25 cellular contexts compared by ENCODE assay signal in the genomic region with DNA sequence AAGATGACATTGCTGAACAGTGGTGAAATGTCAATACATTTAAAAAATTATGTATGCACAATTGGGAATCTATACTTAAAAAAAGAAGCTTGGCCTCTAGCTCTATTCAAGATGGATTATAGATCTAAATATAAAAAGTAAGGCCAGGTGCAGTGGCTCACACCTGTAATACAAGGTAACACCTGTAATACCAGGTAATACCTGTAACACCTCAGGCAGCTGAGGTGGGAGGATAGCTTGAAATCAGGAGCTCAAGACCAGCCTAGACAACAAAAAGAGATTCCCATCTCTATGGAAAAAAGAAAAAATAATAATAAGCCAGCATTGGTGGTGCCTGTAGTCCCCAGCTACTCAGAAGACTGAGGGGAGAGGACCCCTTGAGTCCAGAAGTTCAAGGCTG.
"Had no signal": no experiment of that assay in that cellular context is flagged by ENCODE, and none has a peak within 500 bp of the region (broad histone marks: within the 10 kb centered on the region; RNA-seq: fewer than 3 reads in every experiment).

No MANE protein-coding gene starts in this region.

- H3K36me3 ChIP-seq: neural progenitor cell, ovary, right lobe of liver, sigmoid colon, stomach, thoracic aorta, thyroid gland, tibial nerve, upper lobe of right lung, uterus had no signal

- H3K9me3 ChIP-seq: ovary, psoas muscle, right lobe of liver, sigmoid colon, stomach, thoracic aorta, thyroid gland, tibial nerve, upper lobe of right lung, uterus had no signal

- H3K79me2 ChIP-seq: parathyroid adenoma had no signal

- FAIRE-seq: small intestine had no signal

- H3K4me3 ChIP-seq: neural progenitor cell, ovary, psoas muscle, right lobe of liver, sigmoid colon, stomach, thoracic aorta, thyroid gland, tibial nerve, upper lobe of right lung, uterus had no signal

- H2AFZ ChIP-seq: neural progenitor cell, parathyroid adenoma had no signal

- DNase-seq: natural killer cell; occipital lobe; ovary; posterior cingulate gyrus; psoas muscle; right cardiac atrium; right lobe of liver; sigmoid colon; small intestine; stimulated activated CD4-positive, alpha-beta T cell treated with anti-CD3 and anti-CD28 coated beads, Interleukin-15, amount 100 ng/mL, for 24 hours; stimulated activated CD4-positive, alpha-beta T cell treated with anti-CD3 and anti-CD28 coated beads, Interleukin-2, amount 100 ng/mL, for 24 hours; stimulated activated CD4-positive, alpha-beta T cell treated with anti-CD3 and anti-CD28 coated beads, Interleukin-2, amount 100 ng/mL, for 48 hours; stimulated activated CD4-positive, alpha-beta T cell treated with anti-CD3 and anti-CD28 coated beads, Interleukin-4, amount 100 ng/mL, for 24 hours; stimulated activated naive B cell treated with anti-CD40 and anti-IgM and Interleukin-4, amounts not matched to agents 10 μg/mL and 1 μg/mL and 100 μg/mL, for 72 hours; stimulated activated naive CD4-positive, alpha-beta T cell treated with Interleukin-2 at 50 U/mL for 16 hours; stomach; thyroid gland; trophoblast cell; upper lobe of right lung; uterus had no signal

- H3K27me3 ChIP-seq: neural progenitor cell, ovary, right lobe of liver, sigmoid colon, stomach, thyroid gland, tibial nerve, upper lobe of right lung, uterus had no signal

- H3K4me2 ChIP-seq: neural progenitor cell had no signal

- H3K27ac ChIP-seq: neural progenitor cell, ovary, parathyroid adenoma, psoas muscle, right lobe of liver, sigmoid colon, stomach, thoracic aorta, thyroid gland, tibial nerve, upper lobe of right lung, uterus had no signal

- H3K4me1 ChIP-seq: parathyroid adenoma, psoas muscle, right lobe of liver, sigmoid colon, thyroid gland, tibial nerve, uterus had no signal

- ATAC-seq: natural killer cell; psoas muscle; right cardiac atrium; right lobe of liver; stimulated activated effector memory CD8-positive, alpha-beta T cell treated with anti-CD3 and anti-CD28 coated beads, Interleukin-12 subunit alpha, Interleukin-12 subunit beta, amount 100 ng/mL, for 72 hours; stimulated activated naive B cell treated with anti-CD40 and anti-IgM and Interleukin-4, amounts not matched to agents 10 μg/mL and 1 μg/mL and 100 μg/mL, for 72 hours; upper lobe of right lung had no signal

- H3K9ac ChIP-seq: neural progenitor cell, parathyroid adenoma had no signal
